1 cellular context compared by ENCODE assay signal in the genomic region with DNA sequence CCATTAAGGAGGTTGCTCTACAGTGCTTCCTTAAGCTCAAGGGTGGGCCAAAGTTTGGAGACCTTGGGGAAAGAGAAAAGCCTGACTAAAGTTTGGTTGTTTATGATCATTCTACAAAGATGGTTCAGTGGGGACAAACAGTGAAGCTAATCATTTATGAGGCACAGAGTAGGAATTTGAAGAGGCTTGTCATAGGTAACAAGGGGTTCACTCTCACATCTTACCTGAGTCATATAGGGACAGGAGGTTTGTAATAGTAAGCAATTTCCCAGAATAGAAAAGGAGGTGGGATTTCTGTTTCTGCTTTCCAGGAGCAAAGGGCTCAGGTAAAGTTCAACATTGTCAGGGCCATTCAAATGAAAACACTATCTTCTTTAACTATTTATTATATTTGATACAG.
TF ChIP-seq lines count a peak whose summit lies in the region.

No MANE protein-coding gene starts in this region.

TF ChIP-seq in GM23338, 12 proteins besides CTCF, POLR2A, EP300 and RAD21:
- TF ChIP-seq, protein P1, sequence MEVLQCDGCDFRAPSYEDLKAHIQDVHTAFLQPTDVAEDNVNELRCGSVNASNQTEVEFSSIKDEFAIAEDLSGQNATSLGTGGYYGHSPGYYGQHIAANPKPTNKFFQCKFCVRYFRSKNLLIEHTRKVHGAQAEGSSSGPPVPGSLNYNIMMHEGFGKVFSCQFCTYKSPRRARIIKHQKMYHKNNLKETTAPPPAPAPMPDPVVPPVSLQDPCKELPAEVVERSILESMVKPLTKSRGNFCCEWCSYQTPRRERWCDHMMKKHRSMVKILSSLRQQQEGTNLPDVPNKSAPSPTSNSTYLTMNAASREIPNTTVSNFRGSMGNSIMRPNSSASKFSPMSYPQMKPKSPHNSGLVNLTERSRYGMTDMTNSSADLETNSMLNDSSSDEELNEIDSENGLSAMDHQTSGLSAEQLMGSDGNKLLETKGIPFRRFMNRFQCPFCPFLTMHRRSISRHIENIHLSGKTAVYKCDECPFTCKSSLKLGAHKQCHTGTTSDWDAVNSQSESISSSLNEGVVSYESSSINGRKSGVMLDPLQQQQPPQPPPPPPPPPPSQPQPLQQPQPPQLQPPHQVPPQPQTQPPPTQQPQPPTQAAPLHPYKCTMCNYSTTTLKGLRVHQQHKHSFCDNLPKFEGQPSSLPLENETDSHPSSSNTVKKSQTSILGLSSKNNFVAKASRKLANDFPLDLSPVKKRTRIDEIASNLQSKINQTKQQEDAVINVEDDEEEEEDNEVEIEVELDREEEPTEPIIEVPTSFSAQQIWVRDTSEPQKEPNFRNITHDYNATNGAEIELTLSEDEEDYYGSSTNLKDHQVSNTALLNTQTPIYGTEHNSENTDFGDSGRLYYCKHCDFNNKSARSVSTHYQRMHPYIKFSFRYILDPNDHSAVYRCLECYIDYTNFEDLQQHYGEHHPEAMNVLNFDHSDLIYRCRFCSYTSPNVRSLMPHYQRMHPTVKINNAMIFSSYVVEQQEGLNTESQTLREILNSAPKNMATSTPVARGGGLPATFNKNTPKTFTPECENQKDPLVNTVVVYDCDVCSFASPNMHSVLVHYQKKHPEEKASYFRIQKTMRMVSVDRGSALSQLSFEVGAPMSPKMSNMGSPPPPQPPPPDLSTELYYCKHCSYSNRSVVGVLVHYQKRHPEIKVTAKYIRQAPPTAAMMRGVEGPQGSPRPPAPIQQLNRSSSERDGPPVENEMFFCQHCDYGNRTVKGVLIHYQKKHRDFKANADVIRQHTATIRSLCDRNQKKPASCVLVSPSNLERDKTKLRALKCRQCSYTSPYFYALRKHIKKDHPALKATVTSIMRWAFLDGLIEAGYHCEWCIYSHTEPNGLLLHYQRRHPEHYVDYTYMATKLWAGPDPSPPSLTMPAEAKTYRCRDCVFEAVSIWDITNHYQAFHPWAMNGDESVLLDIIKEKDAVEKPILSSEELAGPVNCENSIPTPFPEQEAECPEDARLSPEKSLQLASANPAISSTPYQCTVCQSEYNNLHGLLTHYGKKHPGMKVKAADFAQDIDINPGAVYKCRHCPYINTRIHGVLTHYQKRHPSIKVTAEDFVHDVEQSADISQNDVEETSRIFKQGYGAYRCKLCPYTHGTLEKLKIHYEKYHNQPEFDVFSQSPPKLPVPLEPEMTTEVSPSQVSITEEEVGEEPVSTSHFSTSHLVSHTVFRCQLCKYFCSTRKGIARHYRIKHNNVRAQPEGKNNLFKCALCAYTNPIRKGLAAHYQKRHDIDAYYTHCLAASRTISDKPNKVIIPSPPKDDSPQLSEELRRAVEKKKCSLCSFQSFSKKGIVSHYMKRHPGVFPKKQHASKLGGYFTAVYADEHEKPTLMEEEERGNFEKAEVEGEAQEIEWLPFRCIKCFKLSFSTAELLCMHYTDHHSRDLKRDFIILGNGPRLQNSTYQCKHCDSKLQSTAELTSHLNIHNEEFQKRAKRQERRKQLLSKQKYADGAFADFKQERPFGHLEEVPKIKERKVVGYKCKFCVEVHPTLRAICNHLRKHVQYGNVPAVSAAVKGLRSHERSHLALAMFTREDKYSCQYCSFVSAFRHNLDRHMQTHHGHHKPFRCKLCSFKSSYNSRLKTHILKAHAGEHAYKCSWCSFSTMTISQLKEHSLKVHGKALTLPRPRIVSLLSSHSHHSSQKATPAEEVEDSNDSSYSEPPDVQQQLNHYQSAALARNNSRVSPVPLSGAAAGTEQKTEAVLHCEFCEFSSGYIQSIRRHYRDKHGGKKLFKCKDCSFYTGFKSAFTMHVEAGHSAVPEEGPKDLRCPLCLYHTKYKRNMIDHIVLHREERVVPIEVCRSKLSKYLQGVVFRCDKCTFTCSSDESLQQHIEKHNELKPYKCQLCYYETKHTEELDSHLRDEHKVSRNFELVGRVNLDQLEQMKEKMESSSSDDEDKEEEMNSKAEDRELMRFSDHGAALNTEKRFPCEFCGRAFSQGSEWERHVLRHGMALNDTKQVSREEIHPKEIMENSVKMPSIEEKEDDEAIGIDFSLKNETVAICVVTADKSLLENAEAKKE (CRISPR knock-in tag; IDR thresholded peaks at IDR 0.05), result no peak
- no peak for TF ChIP-seq ZNF114 (CRISPR knock-in tag; IDR thresholded peaks at IDR 0.05)
- no peak for TF ChIP-seq STAT1 (IDR thresholded peaks at IDR 0.05; ENCODE audit: unreplicated experiment)
- no peak for TF ChIP-seq JUNB (IDR thresholded peaks at IDR 0.05; ENCODE audit: unreplicated experiment)
- TF ChIP-seq, protein P2, sequence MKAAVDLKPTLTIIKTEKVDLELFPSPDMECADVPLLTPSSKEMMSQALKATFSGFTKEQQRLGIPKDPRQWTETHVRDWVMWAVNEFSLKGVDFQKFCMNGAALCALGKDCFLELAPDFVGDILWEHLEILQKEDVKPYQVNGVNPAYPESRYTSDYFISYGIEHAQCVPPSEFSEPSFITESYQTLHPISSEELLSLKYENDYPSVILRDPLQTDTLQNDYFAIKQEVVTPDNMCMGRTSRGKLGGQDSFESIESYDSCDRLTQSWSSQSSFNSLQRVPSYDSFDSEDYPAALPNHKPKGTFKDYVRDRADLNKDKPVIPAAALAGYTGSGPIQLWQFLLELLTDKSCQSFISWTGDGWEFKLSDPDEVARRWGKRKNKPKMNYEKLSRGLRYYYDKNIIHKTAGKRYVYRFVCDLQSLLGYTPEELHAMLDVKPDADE (IDR thresholded peaks at IDR 0.05), result no peak
- no peak for TF ChIP-seq EZH2phosphoT487 (IDR thresholded peaks at IDR 0.05; ENCODE audit: unreplicated experiment)
- TF ChIP-seq CREB1 (CRISPR knock-in tag; IDR thresholded peaks at IDR 0.05; ENCODE audit: low read depth), result no peak
